1 cellular context compared by ENCODE assay signal in genomic region chr6:159761873-159762680, GRCh38.
TF ChIP-seq lines count a peak whose summit lies in the region.

TSS of gene ACAT2 (plus strand) at chr6:159762045. CDS start at chr6:159762088, 43 bp downstream.

TF ChIP-seq in HepG2, 621 proteins besides CTCF, POLR2A, EP300 and RAD21 (continued from another document and continues in another):
- TF ChIP-seq ZFP41 (CRISPR knock-in tag; IDR thresholded peaks at IDR 0.05; ENCODE audit: borderline replicate concordance) (no peak), E2F5 (CRISPR knock-in tag; conservative IDR thresholded peaks at IDR 0.05) (peak; percentile 52), RNF219 (CRISPR knock-in tag; IDR thresholded peaks at IDR 0.05) (0 out of 2 replicates have a peak, but pooled peaks have one; percentile 57), PAXIP1 (CRISPR knock-in tag; conservative IDR thresholded peaks at IDR 0.05) (no peak; the same call in none of the 2 replicates), ETV5 (CRISPR knock-in tag; IDR thresholded peaks at IDR 0.05; ENCODE audit: borderline replicate concordance) (no peak; the same call in none of the 2 replicates), AHDC1 (CRISPR knock-in tag; IDR thresholded peaks at IDR 0.05; ENCODE audit: borderline replicate concordance) (no peak), PHB2 (IDR thresholded peaks at IDR 0.05; ENCODE audit: partially characterized antibody) (no peak), ARHGAP35 (CRISPR knock-in tag; IDR thresholded peaks at IDR 0.05; ENCODE audit: borderline replicate concordance) (no peak; the same call in 1 of the 2 replicates), ZBTB3 (CRISPR knock-in tag; IDR thresholded peaks at IDR 0.05; ENCODE audit: borderline replicate concordance, low read depth) (peak; percentile 17; the same call in 1 of the 2 replicates), ZNF619 (CRISPR knock-in tag; IDR thresholded peaks at IDR 0.05) (peak; percentile 55), SATB2 (CRISPR knock-in tag; IDR thresholded peaks at IDR 0.05) (no peak; the same call in 1 of the 2 replicates), ZNF746 (CRISPR knock-in tag; IDR thresholded peaks at IDR 0.05) (no peak; the same call in 1 of the 2 replicates), BRCA1 (CRISPR knock-in tag; IDR thresholded peaks at IDR 0.05) (peak; percentile 82), ZNF570 (CRISPR knock-in tag; IDR thresholded peaks at IDR 0.05; ENCODE audit: borderline replicate concordance) (no peak), ZNF816 (CRISPR knock-in tag; IDR thresholded peaks at IDR 0.05; ENCODE audit: borderline replicate concordance) (peak; percentile 99; the same call in 1 of the 2 replicates), ZFP36L2 (CRISPR knock-in tag; IDR thresholded peaks at IDR 0.05) (peak; percentile 87; the same call in 1 of the 2 replicates), RARA (CRISPR knock-in tag; IDR thresholded peaks at IDR 0.05) (no peak), ZBTB4 (CRISPR knock-in tag; IDR thresholded peaks at IDR 0.05; ENCODE audit: borderline replicate concordance) (peak; percentile 65; the same call in 1 of the 2 replicates), TCF7L2 (IDR thresholded peaks at IDR 0.05; ENCODE audit: low read depth, low read length) (no peak), ZNF598 (CRISPR knock-in tag; IDR thresholded peaks at IDR 0.05; ENCODE audit: borderline replicate concordance) (peak; percentile 93), ZGPAT (CRISPR knock-in tag; IDR thresholded peaks at IDR 0.05) (peak; percentile 95), ZSCAN25 (CRISPR knock-in tag; IDR thresholded peaks at IDR 0.05) (peak; percentile 85), ZNF557 (CRISPR knock-in tag; IDR thresholded peaks at IDR 0.05) (peak; percentile 80; the same call in 1 of the 2 replicates), ZNF260 (CRISPR knock-in tag; IDR thresholded peaks at IDR 0.05; ENCODE audit: borderline replicate concordance, low read depth) (peak; percentile 79; the same call in 1 of the 2 replicates), ZNF543 (CRISPR knock-in tag; IDR thresholded peaks at IDR 0.05) (peak; percentile 83), ZSCAN21 (CRISPR knock-in tag; IDR thresholded peaks at IDR 0.05; ENCODE audit: borderline replicate concordance) (no peak; the same call in 1 of the 2 replicates), CBX5 (CRISPR knock-in tag; IDR thresholded peaks at IDR 0.05; ENCODE audit: borderline replicate concordance) (peak; percentile 50; the same call in 1 of the 2 replicates), SP140L (CRISPR knock-in tag; IDR thresholded peaks at IDR 0.05; ENCODE audit: borderline replicate concordance) (no peak; the same call in 1 of the 2 replicates), ZNF644 (CRISPR knock-in tag; IDR thresholded peaks at IDR 0.05; ENCODE audit: low read depth) (no peak), PITX1 (CRISPR knock-in tag; IDR thresholded peaks at IDR 0.05) (no peak; the same call in none of the 2 replicates), ZNF3 (CRISPR knock-in tag; IDR thresholded peaks at IDR 0.05) (no peak), KLF15 (CRISPR knock-in tag; IDR thresholded peaks at IDR 0.05; ENCODE audit: borderline replicate concordance) (peak; percentile 89), NFE2L1 (CRISPR knock-in tag; IDR thresholded peaks at IDR 0.05; ENCODE audit: borderline replicate concordance) (no peak), FOXP1 (IDR thresholded peaks at IDR 0.05) (no peak), FOXP1 (CRISPR knock-in tag; IDR thresholded peaks at IDR 0.05) (no peak), PCBP2 (optimal IDR thresholded peaks at IDR 0.05; ENCODE audit: low read depth, low read length, poor library complexity, severe bottlenecking) (no peak), ZNF101 (CRISPR knock-in tag; IDR thresholded peaks at IDR 0.05; ENCODE audit: borderline replicate concordance, low read depth) (no peak; the same call in 1 of the 2 replicates), CHD2 (IDR thresholded peaks at IDR 0.05; ENCODE audit: low read depth, low read length) (peak; percentile 7; the same call in 1 of the 2 replicates), MXI1 (IDR thresholded peaks at IDR 0.05; ENCODE audit: borderline replicate concordance, low read depth, low read length) (no peak; the same call in 2 of the 3 replicates), CEBPZ (IDR thresholded peaks at IDR 0.05; ENCODE audit: low read length) (no peak), ZNF672 (CRISPR knock-in tag; IDR thresholded peaks at IDR 0.05) (no peak), CCDC6 (CRISPR knock-in tag; IDR thresholded peaks at IDR 0.05) (peak; percentile 95)
